ENCODE assay signal across 9 cellular contexts in the genomic region with DNA sequence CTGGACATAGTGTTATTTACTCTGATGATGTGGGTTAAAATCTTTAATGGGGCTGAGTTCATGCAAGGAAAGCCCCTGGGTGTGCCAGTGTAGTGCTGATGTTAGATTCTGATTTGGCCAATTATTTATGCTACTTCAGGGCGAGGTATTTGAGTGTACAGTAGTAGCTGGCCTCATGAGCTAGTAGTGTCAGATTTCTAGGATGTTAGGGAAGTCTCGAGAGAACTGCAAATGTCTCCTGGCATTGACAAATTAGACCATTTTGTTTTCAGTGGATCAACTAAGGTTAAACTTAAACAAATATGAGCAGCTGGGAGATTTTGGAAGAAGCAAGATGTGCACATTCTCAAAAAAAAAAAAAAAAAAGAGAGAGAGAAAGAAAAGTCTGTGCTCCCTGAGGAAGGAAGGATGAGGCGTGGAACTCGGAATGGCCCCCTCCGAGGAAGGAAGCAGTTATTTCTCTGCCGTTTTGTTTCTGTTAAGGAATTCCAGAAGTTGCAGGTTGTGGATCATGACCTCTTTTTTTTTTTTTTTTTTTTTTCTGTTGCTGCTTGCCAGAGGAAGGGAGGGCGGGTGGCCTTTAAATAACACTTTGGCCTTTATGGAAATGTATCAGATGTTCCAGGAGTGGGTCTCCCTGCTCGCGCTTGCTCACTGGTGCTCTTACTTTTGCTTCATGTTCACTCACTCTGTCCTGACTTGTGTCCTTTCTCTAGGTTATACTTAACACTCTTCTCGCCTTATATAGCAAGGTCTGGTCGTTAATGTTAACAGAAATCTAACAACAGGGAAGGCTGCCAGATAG.
A peak's percentile ranks its signal among the peaks of the same experiment; 100 is the strongest.
DNase-seq lines count a peak whose midpoint lies in the region; ATAC-seq and TF ChIP-seq lines count a peak whose summit lies in the region.
"Had no signal": no experiment of that assay in that cellular context is flagged by ENCODE, and none has a peak within 500 bp of the region (broad histone marks: within the 10 kb centered on the region; RNA-seq: fewer than 3 reads in every experiment).

No MANE protein-coding gene starts in this region.

- POLR2A ChIA-PET in CD4-positive, alpha-beta memory T cell (lab: Charles Lee; ENCODE audit: partially characterized antibody): no interaction called here

- H3K4me3 Mint-ChIP-seq in CD4-positive, alpha-beta memory T cell: no peak overlapping the region

- peak overlapping the region; percentile 69 to 73 for H3K27ac ChIP-seq in prostate gland
- H3K27ac ChIP-seq in CD4-positive, alpha-beta memory T cell (ENCODE audit: low read depth, low read length): no peak overlapping the region

- no peaks in the 10 kb centered on the region for H3K9me3 ChIP-seq in adipocyte (ENCODE audit: control insufficient read depth, low read length)
- no peaks in the 10 kb centered on the region for H3K9me3 ChIP-seq in prostate gland
- H3K9me3 ChIP-seq in CD4-positive, alpha-beta memory T cell (ENCODE audit: control insufficient read depth in 1 of 2, low read length in 2 of 2): no peaks in the 10 kb centered on the region

- H3K9me3 Mint-ChIP-seq in CD4-positive, alpha-beta memory T cell: no peaks in the 10 kb centered on the region

- DNase-seq in AG20443 (ENCODE audit: low spot score) (peak; percentile 47), adipocyte (ENCODE audit: low read depth) (peak; percentile 74), Right ventricle myocardium superior (peak; percentile 56), prostate gland (ENCODE audit: low spot score) (no peak), NCI-H146 treated with DMSO at 0.1 percent for 48 hours (lab: John Stamatoyannopoulos, UW; ENCODE audit: unreplicated experiment) (no peak)
- no peak for DNase-seq in stimulated activated CD4-positive, alpha-beta T cell treated with anti-CD3 and anti-CD28 coated beads, Interleukin-2, amount 100 ng/mL, for 24 hours
- DNase-seq in CD4-positive, alpha-beta memory T cell: no peak
- DNase-seq: Calu3 had no signal

- no peak for TF ChIP-seq CTCF in prostate gland (IDR thresholded peaks at IDR 0.05)

- H3K4me1 ChIP-seq in adipocyte (ENCODE audit: control insufficient read depth, insufficient read depth, low read length) (peaks cover 50% of the 10 kb centered on the region), prostate gland (replicated peaks) (no peaks in the 10 kb centered on the region)
- H3K4me1 ChIP-seq in CD4-positive, alpha-beta memory T cell (ENCODE audit: insufficient read depth, low read length): no peaks in the 10 kb centered on the region

- no peak overlapping the region for H3K27ac Mint-ChIP-seq in CD4-positive, alpha-beta memory T cell

- H3K9ac ChIP-seq in adipocyte (ENCODE audit: low read length): peak overlapping the region; percentile 79

- H3K27me3 Mint-ChIP-seq in CD4-positive, alpha-beta memory T cell: no peaks in the 10 kb centered on the region

- ATAC-seq in Right ventricle myocardium superior (ENCODE audit: poor library complexity) (peak; percentile 75), GM18909 (IDR thresholded peaks at IDR 0.05; ENCODE audit: poor library complexity, unreplicated experiment) (no peak)

- H3K36me3 ChIP-seq in adipocyte (ENCODE audit: control insufficient read depth, insufficient read depth, low read length, severe bottlenecking) (no peaks in the 10 kb centered on the region), prostate gland (no peaks in the 10 kb centered on the region)
- peaks cover 7% of the 10 kb centered on the region for H3K36me3 ChIP-seq in CD4-positive, alpha-beta memory T cell (ENCODE audit: insufficient read depth, low read length)

- WGBS in prostate gland: 14% methylated on average over 11 of the region's 11 CpGs

- peaks cover 20 to 29% of the 10 kb centered on the region in 2 donors for H3K36me3 Mint-ChIP-seq in CD4-positive, alpha-beta memory T cell

- intact Hi-C loops in Right ventricle myocardium superior (cut with DNase I) (no loop called here), prostate gland (cut with DNase I) (loop anchor here (5.0 kb wide), 1 partner anchor 41 kb away; no protein-coding TSS in a partner anchor)
- intact Hi-C loops in CD4-positive, alpha-beta memory T cell (cut with micrococcal nuclease): no loop called here

- H3K27me3 ChIP-seq in adipocyte (replicated peaks; ENCODE audit: control insufficient read depth, insufficient read depth, low read length): no peaks in the 10 kb centered on the region
- no peaks in the 10 kb centered on the region for H3K27me3 ChIP-seq in prostate gland (replicated peaks; ENCODE audit: insufficient read depth)
- no peaks in the 10 kb centered on the region for H3K27me3 ChIP-seq in CD4-positive, alpha-beta memory T cell (ENCODE audit: insufficient read depth, low read length)

- H3K4me3 ChIP-seq in adipocyte (ENCODE audit: low read length) (peak overlapping the region; percentile 74), prostate gland (peak overlapping the region; percentile 24 to 25)
- no peak overlapping the region for H3K4me3 ChIP-seq in CD4-positive, alpha-beta memory T cell (ENCODE audit: low read length in 2 of 2)

- no peaks in the 10 kb centered on the region for H3K4me1 Mint-ChIP-seq in CD4-positive, alpha-beta memory T cell

- CTCF ChIA-PET in CD4-positive, alpha-beta memory T cell (lab: Charles Lee; ENCODE audit: partially characterized antibody): interaction anchor here (1.0 kb wide), 1 partner anchor 10 kb away, joined by 3 read pairs; no protein-coding TSS in a partner anchor

- TF ChIP-seq POLR2A in prostate gland (IDR thresholded peaks at IDR 0.05): no peak

Comparison
In these comparisons a context has a peak if more than half of its experiments do, and no peak if none do; other contexts are left out.
1. DNase-seq: peak in AG20443 (single experiment), adipocyte (single experiment) and Right ventricle myocardium superior (single experiment); none in prostate gland (single experiment), NCI-H146 treated with DMSO at 0.1 percent for 48 hours (single experiment), stimulated activated CD4-positive, alpha-beta T cell treated with anti-CD3 and anti-CD28 coated beads, Interleukin-2, amount 100 ng/mL, for 24 hours (0 of 2) and CD4-positive, alpha-beta memory T cell (0 of 5).
2. H3K4me3 ChIP-seq: peak in adipocyte (single experiment) and prostate gland (2 of 2); none in CD4-positive, alpha-beta memory T cell (0 of 2).